ENCODE assay signal across 15 cellular contexts in genomic region chrX:49292400-49293362, GRCh38. TPM values are rescaled to one million over a fixed set of nuclear protein-coding genes. Genes with fewer than 3 reads are reported as not detected.
"Had no signal": no experiment of that assay in that cellular context is flagged by ENCODE, and none has a peak within 500 bp of the region (broad histone marks: within the 10 kb centered on the region; RNA-seq: fewer than 3 reads in every experiment).

No MANE protein-coding gene starts in this region.

- H3K27me3 ChIP-seq: hepatocyte, spleen, upper lobe of left lung had no signal

- H3K27ac ChIP-seq: hepatocyte, psoas muscle, spleen, upper lobe of left lung, VCaP had no signal

- H3K9me3 ChIP-seq: psoas muscle, spleen, upper lobe of left lung had no signal

- H3K27ac Mint-ChIP-seq: activated T-helper 1 cell treated with anti-CD3 and anti-CD28 coated beads, Interleukin-12 subunit alpha, Interleukin-12 subunit beta, Interleukin-2, Interleukin-4 antibody, amounts not matched to agents 30 ng/mL and 10 ng/mL and 1 ng/mL, durations not matched to agents 14 hours and 24 hours and 36 hours had no signal

- H3K36me3 ChIP-seq: spleen, upper lobe of left lung had no signal

- H3K4me1 ChIP-seq: psoas muscle, upper lobe of left lung had no signal

- H3K4me3 ChIP-seq: hepatocyte, psoas muscle, spleen, upper lobe of left lung had no signal

- H3K4me3 Mint-ChIP-seq: activated CD4-positive, alpha-beta T cell treated with anti-CD3 and anti-CD28 coated beads, Interleukin-2, amount 10 ng/mL, durations not matched to agents 7 days and 5 days; activated T-helper 1 cell treated with anti-CD3 and anti-CD28 coated beads, Interleukin-12 subunit alpha, Interleukin-12 subunit beta, Interleukin-2, Interleukin-4 antibody, amounts not matched to agents 30 ng/mL and 10 ng/mL and 1 ng/mL, durations not matched to agents 14 hours and 24 hours and 36 hours; nephron; stimulated activated naive B cell treated with anti-CD40 and anti-IgM and Interleukin-4, amounts not matched to agents 10 μg/mL and 1 μg/mL and 100 μg/mL, for 72 hours had no signal

- H3K9me3 Mint-ChIP-seq: activated T-helper 1 cell treated with anti-CD3 and anti-CD28 coated beads, Interleukin-12 subunit alpha, Interleukin-12 subunit beta, Interleukin-2, Interleukin-4 antibody, amounts not matched to agents 30 ng/mL and 10 ng/mL and 1 ng/mL, durations not matched to agents 14 hours and 24 hours and 36 hours; effector memory CD8-positive, alpha-beta T cell; stimulated activated naive B cell treated with anti-CD40 and anti-IgM and Interleukin-4, amounts not matched to agents 10 μg/mL and 1 μg/mL and 100 μg/mL, for 72 hours had no signal

- H3K36me3 Mint-ChIP-seq: stimulated activated naive B cell treated with anti-CD40 and anti-IgM and Interleukin-4, amounts not matched to agents 10 μg/mL and 1 μg/mL and 100 μg/mL, for 72 hours had no signal

- H3K27me3 Mint-ChIP-seq: activated CD4-positive, alpha-beta T cell treated with anti-CD3 and anti-CD28 coated beads, Interleukin-2, amount 10 ng/mL, durations not matched to agents 7 days and 5 days; effector memory CD8-positive, alpha-beta T cell had no signal

- H3K4me1 Mint-ChIP-seq: nephron had no signal

RNA-seq across cellular contexts. Expression of gene GAGE10, which starts 10.8 kb away (rescaled TPM):
- total RNA-seq: activated CD4-positive, alpha-beta T cell treated with anti-CD3 and anti-CD28 coated beads, Interleukin-2, amount 10 ng/mL, durations not matched to agents 7 days and 5 days; activated T-helper 1 cell treated with anti-CD3 and anti-CD28 coated beads, Interleukin-12 subunit alpha, Interleukin-12 subunit beta, Interleukin-2, Interleukin-4 antibody, amounts not matched to agents 30 ng/mL and 10 ng/mL and 1 ng/mL, durations not matched to agents 14 hours and 24 hours and 36 hours; epithelial cell of proximal tubule; hepatocyte; kidney epithelial cell; left ventricle myocardium superior; osteoblast; psoas muscle; sciatic nerve; spleen; upper lobe of left lung had no signal

RNA-seq across cellular contexts. Expression of gene FOXP3, which starts 28.2 kb away (rescaled TPM):
- total RNA-seq: epithelial cell of proximal tubule, left ventricle myocardium superior, osteoblast, psoas muscle had no signal

RNA-seq across cellular contexts. Expression of gene GAGE12J, which starts 29.2 kb away (rescaled TPM):
- total RNA-seq: activated CD4-positive, alpha-beta T cell treated with anti-CD3 and anti-CD28 coated beads, Interleukin-2, amount 10 ng/mL, durations not matched to agents 7 days and 5 days; activated T-helper 1 cell treated with anti-CD3 and anti-CD28 coated beads, Interleukin-12 subunit alpha, Interleukin-12 subunit beta, Interleukin-2, Interleukin-4 antibody, amounts not matched to agents 30 ng/mL and 10 ng/mL and 1 ng/mL, durations not matched to agents 14 hours and 24 hours and 36 hours; epithelial cell of proximal tubule; hepatocyte; kidney epithelial cell; left ventricle myocardium superior; osteoblast; psoas muscle; sciatic nerve; spleen had no signal

RNA-seq across cellular contexts. Expression of gene GAGE13, which starts 38.7 kb away (rescaled TPM):
- total RNA-seq: activated CD4-positive, alpha-beta T cell treated with anti-CD3 and anti-CD28 coated beads, Interleukin-2, amount 10 ng/mL, durations not matched to agents 7 days and 5 days; activated T-helper 1 cell treated with anti-CD3 and anti-CD28 coated beads, Interleukin-12 subunit alpha, Interleukin-12 subunit beta, Interleukin-2, Interleukin-4 antibody, amounts not matched to agents 30 ng/mL and 10 ng/mL and 1 ng/mL, durations not matched to agents 14 hours and 24 hours and 36 hours; epithelial cell of proximal tubule; hepatocyte; kidney epithelial cell; left ventricle myocardium superior; osteoblast; psoas muscle; sciatic nerve; spleen; upper lobe of left lung had no signal
